In genomic region chr12:26114720-26115406, GRCh38 we compare ENCODE assay signal across 1 cellular context.
TF ChIP-seq lines count a peak whose summit lies in the region.

No MANE protein-coding gene starts in this region.

TF ChIP-seq in HepG2, 621 proteins besides CTCF, POLR2A, EP300 and RAD21 (continued from another document):
- TF ChIP-seq ZNF574 (CRISPR knock-in tag; IDR thresholded peaks at IDR 0.05) (no peak), ZNF784 (CRISPR knock-in tag; IDR thresholded peaks at IDR 0.05; ENCODE audit: borderline replicate concordance) (no peak), ZNF773 (CRISPR knock-in tag; IDR thresholded peaks at IDR 0.05; ENCODE audit: borderline replicate concordance) (no peak), ATF1 (CRISPR knock-in tag; IDR thresholded peaks at IDR 0.05) (no peak), SRF (IDR thresholded peaks at IDR 0.05; ENCODE audit: low read depth, low read length) (no peak), HOXA9 (CRISPR knock-in tag; IDR thresholded peaks at IDR 0.05; ENCODE audit: borderline replicate concordance) (peak; percentile 6; the same call in 1 of the 2 replicates), ZNF333 (CRISPR knock-in tag; IDR thresholded peaks at IDR 0.05; ENCODE audit: borderline replicate concordance) (no peak), KLF15 (CRISPR knock-in tag; IDR thresholded peaks at IDR 0.05; ENCODE audit: borderline replicate concordance) (no peak), ZNF720 (CRISPR knock-in tag; IDR thresholded peaks at IDR 0.05) (no peak), TRIM22 (IDR thresholded peaks at IDR 0.05) (no peak), PAXIP1 (CRISPR knock-in tag; conservative IDR thresholded peaks at IDR 0.05) (0 out of 2 replicates have a peak, but pooled peaks have one; percentile 4), E2F2 (CRISPR knock-in tag; IDR thresholded peaks at IDR 0.05; ENCODE audit: borderline replicate concordance) (no peak), SMAD9 (CRISPR knock-in tag; IDR thresholded peaks at IDR 0.05) (no peak), RELA (CRISPR knock-in tag; IDR thresholded peaks at IDR 0.05) (no peak), ZNF121 (CRISPR knock-in tag; IDR thresholded peaks at IDR 0.05) (no peak), ZBTB14 (CRISPR knock-in tag; IDR thresholded peaks at IDR 0.05) (no peak), MYPOP (CRISPR knock-in tag; IDR thresholded peaks at IDR 0.05) (peak; percentile 17; the same call in 1 of the 2 replicates), RCOR2 (CRISPR knock-in tag; IDR thresholded peaks at IDR 0.05) (no peak), RBFOX2 (IDR thresholded peaks at IDR 0.05; ENCODE audit: low read depth, low read length) (no peak), MAZ (IDR thresholded peaks at IDR 0.05; ENCODE audit: borderline replicate concordance, low read depth, low read length) (0 out of 2 replicates have a peak, but pooled peaks have one; percentile 6), MAZ (CRISPR knock-in tag; IDR thresholded peaks at IDR 0.05; ENCODE audit: low read depth) (no peak), ZNF775 (CRISPR knock-in tag; IDR thresholded peaks at IDR 0.05; ENCODE audit: borderline replicate concordance) (no peak)
